Comparison of ENCODE assay signal across 32 cellular contexts in genomic region chr11:66529069-66529468, GRCh38. TPM values are rescaled to one million over a fixed set of nuclear protein-coding genes. Genes with fewer than 3 reads are reported as not detected.
"Had no signal": no experiment of that assay in that cellular context is flagged by ENCODE, and none has a peak within 500 bp of the region (broad histone marks: within the 10 kb centered on the region; RNA-seq: fewer than 3 reads in every experiment).

No MANE protein-coding gene starts in this region.

- DNase-seq: activated CD4-positive, alpha-beta T cell treated with anti-CD3 and anti-CD28 coated beads for 48 hours; activated CD4-positive, alpha-beta T cell treated with anti-CD3 and anti-CD28 coated beads, Interleukin-2, amount 50 U/mL, for 48 hours; activated CD8-positive, alpha-beta memory T cell treated with anti-CD3 and anti-CD28 coated beads, Interleukin-2, amount 50 U/mL, for 48 hours; activated gamma-delta T cell; activated T-cell treated with anti-CD3 and anti-CD28 coated beads, Interleukin-2, amount 50 U/mL, for 24 hours; anterior cingulate cortex; body of pancreas; cerebellar nuclear complex; colonic mucosa; effector CD8-positive, alpha-beta T cell; erythroblast; gastrocnemius medialis; glutamatergic neuron; midbrain; naive thymus-derived CD4-positive, alpha-beta T cell; right lobe of liver; stimulated activated CD4-positive, alpha-beta T cell treated with anti-CD3 and anti-CD28 coated beads, Interleukin-12 subunit alpha, Interleukin-12 subunit beta, amount 100 ng/mL, for 4 hours; stimulated activated CD4-positive, alpha-beta T cell treated with anti-CD3 and anti-CD28 coated beads, Interleukin-4, amount 100 ng/mL, for 1 hour; stimulated activated naive CD8-positive, alpha-beta T cell treated with anti-CD3 and anti-CD28 coated beads, Interleukin-15, Interleukin-2, amounts not matched to agents 100 U/mL and 50 U/mL, for 24 hours; testis; transverse colon had no signal

- H3K4me1 Mint-ChIP-seq: activated naive CD4-positive, alpha-beta T cell treated with anti-CD3 and anti-CD28 coated beads, Interleukin-2, amount 50 U/mL, for 24 hours; neural crest cell had no signal

- H3K27me3 ChIP-seq: body of pancreas, colonic mucosa, gastrocnemius medialis, right lobe of liver, testis, transverse colon had no signal

- H3K27me3 Mint-ChIP-seq: activated naive CD4-positive, alpha-beta T cell treated with anti-CD3 and anti-CD28 coated beads, Interleukin-2, amount 50 U/mL, for 24 hours; activated T-cell treated with anti-CD3 and anti-CD28 coated beads, Interleukin-2, amount 50 U/mL, for 24 hours; naive thymus-derived CD4-positive, alpha-beta T cell; progenitor cell of endocrine pancreas had no signal

- H3K4me1 ChIP-seq: body of pancreas, colonic mucosa, right lobe of liver, testis, transverse colon had no signal

- H3K9me3 ChIP-seq: body of pancreas, colonic mucosa, gastrocnemius medialis, right lobe of liver, testis, transverse colon had no signal

- H3K4me3 ChIP-seq: body of pancreas, colonic mucosa, gastrocnemius medialis, right lobe of liver, skin epidermis, testis, transverse colon had no signal

- H3K27ac Mint-ChIP-seq: activated naive CD4-positive, alpha-beta T cell treated with anti-CD3 and anti-CD28 coated beads, Interleukin-2, amount 50 U/mL, for 24 hours; activated T-cell treated with anti-CD3 and anti-CD28 coated beads, Interleukin-2, amount 50 U/mL, for 24 hours; progenitor cell of endocrine pancreas had no signal

- H3K36me3 ChIP-seq: colonic mucosa, right lobe of liver had no signal

- H3K4me3 Mint-ChIP-seq: activated naive CD4-positive, alpha-beta T cell treated with anti-CD3 and anti-CD28 coated beads, Interleukin-2, amount 50 U/mL, for 24 hours; activated T-cell treated with anti-CD3 and anti-CD28 coated beads, Interleukin-2, amount 50 U/mL, for 24 hours; naive thymus-derived CD4-positive, alpha-beta T cell; neural crest cell had no signal

- ATAC-seq: activated CD4-positive, CD25-positive, alpha-beta regulatory T cell treated with anti-CD3 and anti-CD28 coated beads, Interleukin-2, amount 50 U/mL, for 24 hours; body of pancreas; gastrocnemius medialis; stimulated activated naive CD8-positive, alpha-beta T cell treated with anti-CD3 and anti-CD28 coated beads, Interleukin-15, Interleukin-2, amounts not matched to agents 100 U/mL and 50 U/mL, for 24 hours had no signal

- H3K9me3 Mint-ChIP-seq: activated naive CD4-positive, alpha-beta T cell treated with anti-CD3 and anti-CD28 coated beads, Interleukin-2, amount 50 U/mL, for 24 hours; activated T-cell treated with anti-CD3 and anti-CD28 coated beads, Interleukin-2, amount 50 U/mL, for 24 hours; neural crest cell had no signal

- H3K27ac ChIP-seq: body of pancreas, colonic mucosa, gastrocnemius medialis, right lobe of liver, skin epidermis, testis, transverse colon, VCaP had no signal

RNA-seq across cellular contexts. Expression of gene ACTN3, which starts 17.6 kb away (rescaled TPM):
- total RNA-seq: body of pancreas, kidney epithelial cell, lower leg skin, omental fat pad, renal cortical epithelial cell, right lobe of liver, transverse colon, urinary bladder had no signal
- polyA plus RNA-seq: naive thymus-derived CD4-positive, alpha-beta T cell had no signal

RNA-seq across cellular contexts. Expression of gene CTSF, which starts 39.3 kb away (rescaled TPM):
- total RNA-seq: neural crest cell had no signal
